In the genomic region with DNA sequence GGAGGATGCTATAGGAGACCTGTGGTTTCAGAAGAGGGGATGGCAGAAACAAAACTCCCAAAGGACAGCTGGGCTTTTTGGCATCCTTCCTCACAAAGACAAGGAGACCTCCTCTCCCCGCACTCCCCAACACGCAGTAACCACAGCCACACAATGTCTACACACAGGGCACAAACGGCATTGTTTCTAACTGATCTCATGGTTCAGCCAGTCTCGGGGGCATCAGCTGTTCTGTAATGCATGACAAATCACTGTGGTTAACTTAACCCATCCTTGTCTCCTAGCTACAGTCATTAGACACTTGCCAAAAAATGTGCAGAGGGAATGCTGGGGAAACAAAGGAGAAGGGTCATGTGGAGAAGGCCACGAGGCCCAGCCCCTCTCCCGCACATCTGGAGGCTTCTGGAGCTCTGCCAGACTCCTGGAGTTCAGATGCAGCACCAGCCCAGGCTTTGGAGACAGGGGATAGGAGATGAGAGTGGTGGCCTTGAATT, we compare ENCODE assay signal across 9 cellular contexts. TPM values are rescaled to one million over a fixed set of nuclear protein-coding genes. Genes with fewer than 3 reads are reported as not detected.
DNase-seq lines count a peak whose midpoint lies in the region; ATAC-seq, FAIRE-seq and TF ChIP-seq lines count a peak whose summit lies in the region.
"Had no signal": no experiment of that assay in that cellular context is flagged by ENCODE, and none has a peak within 500 bp of the region (broad histone marks: within the 10 kb centered on the region; RNA-seq: fewer than 3 reads in every experiment).

No MANE protein-coding gene starts in this region.

- H3K36me3 Mint-ChIP-seq in activated T-helper 2 cell treated with anti-CD3 and anti-CD28 coated beads, Interferon-gamma antibody, Interleukin-2, Interleukin-4, amounts not matched to agents 10 μg/mL and 5 μg/mL and 100 μg/mL, durations not matched to agents 14 hours and 24 hours and 36 hours (ENCODE audit: low read depth), result no peaks in the 10 kb centered on the region

- H3K36me3 ChIP-seq in right atrium auricular region (no peaks in the 10 kb centered on the region), adipocyte (ENCODE audit: control insufficient read depth, insufficient read depth, low read length, severe bottlenecking) (no peaks in the 10 kb centered on the region)

- H3K27ac Mint-ChIP-seq in activated T-helper 2 cell treated with anti-CD3 and anti-CD28 coated beads, Interferon-gamma antibody, Interleukin-2, Interleukin-4, amounts not matched to agents 10 μg/mL and 5 μg/mL and 100 μg/mL, durations not matched to agents 14 hours and 24 hours and 36 hours, result no peak overlapping the region

- peaks cover 20% of the 10 kb centered on the region for H3K27me3 Mint-ChIP-seq in activated T-helper 2 cell treated with anti-CD3 and anti-CD28 coated beads, Interferon-gamma antibody, Interleukin-2, Interleukin-4, amounts not matched to agents 10 μg/mL and 5 μg/mL and 100 μg/mL, durations not matched to agents 14 hours and 24 hours and 36 hours (ENCODE audit: low read depth)

- intact Hi-C loops in Right ventricle myocardium inferior (cut with DNase I), result no loop called here
- intact Hi-C loops in activated T-helper 2 cell treated with anti-CD3 and anti-CD28 coated beads, Interferon-gamma antibody, Interleukin-2, Interleukin-4, amounts not matched to agents 10 μg/mL and 5 μg/mL and 100 μg/mL, durations not matched to agents 14 hours and 24 hours and 36 hours (cut with micrococcal nuclease), result no loop called here

- no peaks in the 10 kb centered on the region for H3K9me3 Mint-ChIP-seq in activated T-helper 2 cell treated with anti-CD3 and anti-CD28 coated beads, Interferon-gamma antibody, Interleukin-2, Interleukin-4, amounts not matched to agents 10 μg/mL and 5 μg/mL and 100 μg/mL, durations not matched to agents 14 hours and 24 hours and 36 hours

- H3K4me1 Mint-ChIP-seq in activated T-helper 2 cell treated with anti-CD3 and anti-CD28 coated beads, Interferon-gamma antibody, Interleukin-2, Interleukin-4, amounts not matched to agents 10 μg/mL and 5 μg/mL and 100 μg/mL, durations not matched to agents 14 hours and 24 hours and 36 hours (ENCODE audit: low read depth), result peaks cover 5% of the 10 kb centered on the region

- no peak overlapping the region for H3K27ac ChIP-seq in right atrium auricular region

- ATAC-seq in Right ventricle myocardium inferior, result peak; percentile 48
- no peak for ATAC-seq in GM21447 (IDR thresholded peaks at IDR 0.05; ENCODE audit: unreplicated experiment)

- H3K4me3 ChIP-seq in right atrium auricular region (no peak overlapping the region), adipocyte (ENCODE audit: low read length) (no peak overlapping the region)

- no peak for DNase-seq in Right ventricle myocardium inferior (ENCODE audit: missing footprints)
- no peak for DNase-seq in right atrium auricular region (ENCODE audit: low spot score)
- DNase-seq in adipocyte (ENCODE audit: low read depth), result peak; percentile 94
- DNase-seq in inferior parietal cortex (ENCODE audit: extremely low spot score), result peak; percentile 86
- peak; percentile 95 for DNase-seq in urothelium cell line (ENCODE audit: low spot score)
- DNase-seq in activated CD4-positive, alpha-beta T cell treated with anti-CD3 and anti-CD28 coated beads for 1 hour, result no peak
- DNase-seq in activated T-helper 2 cell treated with anti-CD3 and anti-CD28 coated beads, Interferon-gamma antibody, Interleukin-2, Interleukin-4, amounts not matched to agents 10 μg/mL and 5 μg/mL and 100 μg/mL, durations not matched to agents 14 hours and 24 hours and 36 hours (ENCODE audit: low spot score), result no peak
- DNase-seq: stimulated activated naive CD4-positive, alpha-beta T cell had no signal

- H3K9me3 ChIP-seq in right atrium auricular region, result no peaks in the 10 kb centered on the region
- H3K9me3 ChIP-seq in adipocyte (ENCODE audit: control insufficient read depth, low read length), result no peaks in the 10 kb centered on the region

- H3K27me3 ChIP-seq in right atrium auricular region (no peaks in the 10 kb centered on the region), adipocyte (replicated peaks; ENCODE audit: control insufficient read depth, insufficient read depth, low read length) (no peaks in the 10 kb centered on the region)

- H3K4me3 Mint-ChIP-seq in activated T-helper 2 cell treated with anti-CD3 and anti-CD28 coated beads, Interferon-gamma antibody, Interleukin-2, Interleukin-4, amounts not matched to agents 10 μg/mL and 5 μg/mL and 100 μg/mL, durations not matched to agents 14 hours and 24 hours and 36 hours (ENCODE audit: low read depth), result no peak overlapping the region

- peak; percentile 98 for FAIRE-seq in urothelium cell line (lab: Jason Lieb, UNC)

- H3K4me1 ChIP-seq in right atrium auricular region, result peaks cover 0 to 12% of the 10 kb centered on the region in 2 donors
- peaks cover 14% of the 10 kb centered on the region for H3K4me1 ChIP-seq in adipocyte (ENCODE audit: control insufficient read depth, insufficient read depth, low read length)

- H3K9ac ChIP-seq in adipocyte (ENCODE audit: low read length), result no peak overlapping the region

- no peak for TF ChIP-seq CTCF in right atrium auricular region (IDR thresholded peaks at IDR 0.05)

RNA-seq across cellular contexts. Expression of gene ADAMTS14, which starts 7.6 kb away (rescaled TPM):
- 0.43 TPM for total RNA-seq in Right ventricle myocardium inferior
- total RNA-seq in right atrium auricular region, result not detected
- total RNA-seq in activated T-helper 2 cell treated with anti-CD3 and anti-CD28 coated beads, Interferon-gamma antibody, Interleukin-2, Interleukin-4, amounts not matched to agents 10 μg/mL and 5 μg/mL and 100 μg/mL, durations not matched to agents 14 hours and 24 hours and 36 hours, result 0.39 and 0.46 TPM in 2 replicates

Comparison
In these comparisons a context has a peak if more than half of its experiments do, and no peak if none do; other contexts are left out.
1. DNase-seq: peak in adipocyte (single experiment), inferior parietal cortex (single experiment) and urothelium cell line (single experiment); none in Right ventricle myocardium inferior (single experiment), right atrium auricular region (single experiment), activated CD4-positive, alpha-beta T cell treated with anti-CD3 and anti-CD28 coated beads for 1 hour (single experiment) and activated T-helper 2 cell treated with anti-CD3 and anti-CD28 coated beads, Interferon-gamma antibody, Interleukin-2, Interleukin-4, amounts not matched to agents 10 μg/mL and 5 μg/mL and 100 μg/mL, durations not matched to agents 14 hours and 24 hours and 36 hours (single experiment).